In genomic region chr20:25360631-25361286, GRCh38 we compare ENCODE assay signal across 11 cellular contexts. TPM values are rescaled to one million over a fixed set of nuclear protein-coding genes. Genes with fewer than 3 reads are reported as not detected.
DNase-seq lines count a peak whose midpoint lies in the region; ATAC-seq and TF ChIP-seq lines count a peak whose summit lies in the region.
"Had no signal": no experiment of that assay in that cellular context is flagged by ENCODE, and none has a peak within 500 bp of the region (broad histone marks: within the 10 kb centered on the region; RNA-seq: fewer than 3 reads in every experiment).

No MANE protein-coding gene starts in this region.

- H3K79me2 ChIP-seq in hepatocyte, result peaks cover 91% of the 10 kb centered on the region

- H3K27me3 ChIP-seq in hepatocyte, result no peaks in the 10 kb centered on the region
- H3K27me3 ChIP-seq in esophagus muscularis mucosa, result no peaks in the 10 kb centered on the region
- H3K27me3 ChIP-seq in uterus, result no peaks in the 10 kb centered on the region
- H3K27me3 ChIP-seq: thyroid gland had no signal

- intact Hi-C loops in esophagus muscularis mucosa (cut with DNase I) (no loop called here), uterus (cut with DNase I; ENCODE audit: low total_unique reads) (no loop called here)

- no peak for TF ChIP-seq POLR2A in esophagus muscularis mucosa (IDR thresholded peaks at IDR 0.05; ENCODE audit: low read depth)
- no peak for TF ChIP-seq POLR2A in uterus (IDR thresholded peaks at IDR 0.05)

- CTCF ChIA-PET in RWPE1 (lab: Yijun Ruan, JAX), result no interaction called here

- TF ChIP-seq EP300 in esophagus muscularis mucosa (IDR thresholded peaks at IDR 0.05), result no peak

- TF ChIP-seq CTCF in RWPE1 (conservative IDR thresholded peaks at IDR 0.05; ENCODE audit: low read depth) (no peak), hepatocyte (IDR thresholded peaks at IDR 0.05; ENCODE audit: poor library complexity) (no peak), esophagus muscularis mucosa (IDR thresholded peaks at IDR 0.05) (no peak), uterus (IDR thresholded peaks at IDR 0.05) (no peak)

- H3K9me3 ChIP-seq in hepatocyte (ENCODE audit: low read depth) (no peaks in the 10 kb centered on the region), esophagus muscularis mucosa (no peaks in the 10 kb centered on the region), uterus (no peaks in the 10 kb centered on the region)
- H3K9me3 ChIP-seq: thyroid gland had no signal

- H3K9me2 ChIP-seq in hepatocyte (replicated peaks; ENCODE audit: insufficient read depth), result no peaks in the 10 kb centered on the region

- H2AFZ ChIP-seq in hepatocyte, result no peak overlapping the region

- DNase-seq in 8988T (peak; percentile 31), RWPE1 (ENCODE audit: low spot score) (peak; percentile 19), hepatocyte (ENCODE audit: low spot score) (no peak), esophagus muscularis mucosa (ENCODE audit: extremely low spot score) (no peak), uterus (no peak), NCI-H526 (lab: John Stamatoyannopoulos, UW) (no peak)
- DNase-seq: C1 segment of cervical spinal cord had no signal

- peak overlapping the region; percentile 11; the same call in 1 of the 2 replicates for H3K27ac ChIP-seq in RWPE1
- peak overlapping the region; percentile 55 for H3K27ac ChIP-seq in hepatocyte
- no peak overlapping the region for H3K27ac ChIP-seq in esophagus muscularis mucosa (replicated peaks in 1 of 4)
- no peak overlapping the region for H3K27ac ChIP-seq in uterus
- H3K27ac ChIP-seq: coronary artery had no signal

- peaks cover 16% of the 10 kb centered on the region for H3K4me1 ChIP-seq in hepatocyte (ENCODE audit: insufficient read depth)
- peaks cover 0 to 14% (median 10%) of the 10 kb centered on the region in 4 donors for H3K4me1 ChIP-seq in esophagus muscularis mucosa
- H3K4me1 ChIP-seq in uterus, result no peaks in the 10 kb centered on the region

- WGBS in hepatocyte (ENCODE audit: low lambda C conversion rate, missing lambda C conversion rate), result 58% methylated on average over 10 of the region's 10 CpGs
- WGBS in esophagus muscularis mucosa, result 71% methylated on average over 10 of the region's 10 CpGs

- H3K4me3 ChIP-seq in hepatocyte (no peak overlapping the region), esophagus muscularis mucosa (no peak overlapping the region), uterus (no peak overlapping the region)
- H3K4me3 ChIP-seq: coronary artery, thyroid gland had no signal

- H4K20me1 ChIP-seq in hepatocyte (ENCODE audit: insufficient read depth, poor library complexity, severe bottlenecking), result peaks cover 3% of the 10 kb centered on the region

- peak overlapping the region; percentile 31 for H3K4me2 ChIP-seq in hepatocyte

- POLR2A ChIA-PET in RWPE1 (lab: Yijun Ruan, JAX; ENCODE audit: low non-redundant PET), result no interaction called here

- ATAC-seq in GM21576 (IDR thresholded peaks at IDR 0.05; ENCODE audit: unreplicated experiment) (peak; percentile 45), HG03175 (IDR thresholded peaks at IDR 0.05; ENCODE audit: unreplicated experiment) (no peak)

- H3K36me3 ChIP-seq in hepatocyte (replicated peaks; ENCODE audit: insufficient read depth, low read depth) (no peaks in the 10 kb centered on the region), esophagus muscularis mucosa (no peaks in the 10 kb centered on the region), uterus (no peaks in the 10 kb centered on the region)
- H3K36me3 ChIP-seq: thyroid gland had no signal

RNA-seq across cellular contexts. Expression of gene ABHD12, which starts 29.9 kb away (rescaled TPM):
- total RNA-seq in hepatocyte, result 63.0 and 69.5 TPM in 2 replicates
- polyA plus RNA-seq in hepatocyte, result 150 and 187 TPM in 2 replicates
- 10 to 100 TPM; 27.0 to 41.6 (median 35.4) TPM for total RNA-seq in esophagus muscularis mucosa
- total RNA-seq in uterus, result 10 to 100 TPM in 3 of 4 donors, 1 to 10 TPM in 1; 10.0 to 47.6 (median 36.3) TPM

RNA-seq across cellular contexts. Expression of gene GINS1, which starts 46.7 kb away (rescaled TPM):
- total RNA-seq in hepatocyte (4.9 and 6.5 TPM in 2 replicates), esophagus muscularis mucosa (under 1 TPM; 0.33 to 0.63 (median 0.47) TPM), uterus (10 to 100 TPM in 1 of 4 donors, 1 to 10 TPM in 1, not detected in 2; 1.3 to 14.3 TPM)
- 3.5 and 7.6 TPM in 2 replicates for polyA plus RNA-seq in hepatocyte

Comparison
In these comparisons a context has a peak if more than half of its experiments do, and no peak if none do; other contexts are left out.
1. DNase-seq: peak in 8988T (single experiment) and RWPE1 (single experiment); none in hepatocyte (single experiment), esophagus muscularis mucosa (single experiment), uterus (0 of 2) and NCI-H526 (0 of 2).
2. H3K27ac ChIP-seq: peak in RWPE1 (single experiment) and hepatocyte (single experiment); none in esophagus muscularis mucosa (0 of 4) and uterus (0 of 2).